In genomic region chr21:41952568-41953248, GRCh38 we compare ENCODE assay signal across 8 cellular contexts. TPM values are rescaled to one million over a fixed set of nuclear protein-coding genes. Genes with fewer than 3 reads are reported as not detected.
A peak's percentile ranks its signal among the peaks of the same experiment; 100 is the strongest.
DNase-seq lines count a peak whose midpoint lies in the region; ATAC-seq and TF ChIP-seq lines count a peak whose summit lies in the region.

No MANE protein-coding gene starts in this region.

- peak overlapping the region in 1 of 2 experiments; percentile 96 for H3K14ac ChIP-seq in mesenchymal stem cell (ENCODE audit: low read length in 2 of 2)

- TF ChIP-seq POLR2A in breast epithelium (IDR thresholded peaks at IDR 0.05): no peak

- H3K9ac ChIP-seq in mesenchymal stem cell (ENCODE audit: low read length): peak overlapping the region; percentile 91

- no peak overlapping the region for H2BK5ac ChIP-seq in mesenchymal stem cell (ENCODE audit: low read depth, low read length, poor library complexity, severe bottlenecking)

- 40% methylated on average over 27 of the region's 30 CpGs for whole genome bisulfite sequencing in mesenchymal stem cell

- H3K27me3 ChIP-seq in breast epithelium: no peaks in the 10 kb centered on the region
- no peaks in the 10 kb centered on the region for H3K27me3 ChIP-seq in mesenchymal stem cell (ENCODE audit: control insufficient read depth in 1 of 2, insufficient read depth in 1 of 2, low read length in 2 of 2)

- CTCF ChIA-PET in AG04449 (lab: Yijun Ruan, JAX): interaction anchor here (0.9 to 1.5 kb wide), 6 partner anchors 9 to 165 kb away, joined by 3 to 8 read pairs (median 4); no protein-coding TSS in a partner anchor

- peak overlapping the region; percentile 32 for H4K8ac ChIP-seq in mesenchymal stem cell (ENCODE audit: low read length)

- H2BK12ac ChIP-seq in mesenchymal stem cell (ENCODE audit: low read length in 2 of 2): peak overlapping the region in 1 of 2 experiments; percentile 69

- no peaks in the 10 kb centered on the region for H3K36me3 ChIP-seq in breast epithelium
- peaks cover 0 to 9% of the 10 kb centered on the region in 2 experiments for H3K36me3 ChIP-seq in mesenchymal stem cell (ENCODE audit: control insufficient read depth in 1 of 2, insufficient read depth in 2 of 2, low read depth in 1 of 2, low read length in 2 of 2)

- H3K9me3 ChIP-seq in breast epithelium: no peaks in the 10 kb centered on the region
- H3K9me3 ChIP-seq in mesenchymal stem cell (ENCODE audit: control insufficient read depth, low read length): no peaks in the 10 kb centered on the region

- H2BK15ac ChIP-seq in mesenchymal stem cell (ENCODE audit: low read depth, poor library complexity, severe bottlenecking): no peak overlapping the region

- H3K23ac ChIP-seq in mesenchymal stem cell (ENCODE audit: low read length in 2 of 2): no peak overlapping the region

- no peak overlapping the region for H2BK120ac ChIP-seq in mesenchymal stem cell (ENCODE audit: low read depth, low read length)

- no peak overlapping the region for H2AK5ac ChIP-seq in mesenchymal stem cell (ENCODE audit: low read length, severe bottlenecking)

- TF ChIP-seq CTCF in AG04449 (IDR thresholded peaks at IDR 0.05; ENCODE audit: insufficient read depth, low read length, missing control alignments): no peak
- no peak for TF ChIP-seq CTCF in breast epithelium (IDR thresholded peaks at IDR 0.05)

- H4K91ac ChIP-seq in mesenchymal stem cell (ENCODE audit: low read length): no peak overlapping the region

- H3K79me1 ChIP-seq in mesenchymal stem cell (replicated peaks; ENCODE audit: low read length, poor library complexity, severe bottlenecking): peaks cover 39% of the 10 kb centered on the region

- H3K4me1 ChIP-seq in breast epithelium (peaks cover 7 to 12% of the 10 kb centered on the region in 2 donors), mesenchymal stem cell (ENCODE audit: control insufficient read depth, insufficient read depth, low read depth, low read length) (peaks cover 55% of the 10 kb centered on the region)

- H3K27ac ChIP-seq in breast epithelium: peak overlapping the region; percentile 74 to 87
- H3K27ac ChIP-seq in mesenchymal stem cell (ENCODE audit: low read length, poor library complexity, severe bottlenecking): no peak overlapping the region

- peak overlapping the region in 1 of 2 experiments; percentile 92 for H3K18ac ChIP-seq in mesenchymal stem cell (ENCODE audit: low read depth in 1 of 2, low read length in 2 of 2)

- DNase-seq in AG04449 (ENCODE audit: low read depth, low spot score) (no peak), HK-2 (ENCODE audit: unreplicated experiment) (peak; percentile 12), breast epithelium (ENCODE audit: low spot score in 2 of 2) (no peak), mesenchymal stem cell (peak; percentile 23), COR-L47 (lab: John Stamatoyannopoulos, UW) (no peak), ureter (ENCODE audit: low spot score) (no peak)

- H3K4me3 ChIP-seq in AG04449 (ENCODE audit: low read depth, low read length): peak overlapping the region; percentile 68
- peak overlapping the region; percentile 73 to 88 (median 83) for H3K4me3 ChIP-seq in breast epithelium
- peak overlapping the region; percentile 82 to 97 for H3K4me3 ChIP-seq in mesenchymal stem cell (ENCODE audit: insufficient read depth in 1 of 2, low read depth in 1 of 2, low read length in 2 of 2)

- no peak for ATAC-seq in HG02870 (IDR thresholded peaks at IDR 0.05; ENCODE audit: unreplicated experiment)
- ATAC-seq in HG03097 (IDR thresholded peaks at IDR 0.05; ENCODE audit: low FRiP score, unreplicated experiment): no peak

- peak overlapping the region; percentile 8 for H2AFZ ChIP-seq in mesenchymal stem cell (ENCODE audit: low read depth, low read length)

- POLR2A ChIA-PET in AG04449 (lab: Yijun Ruan, JAX): no interaction called here

- H3K4me2 ChIP-seq in mesenchymal stem cell (ENCODE audit: low read length, poor library complexity, severe bottlenecking): peak overlapping the region; percentile 86

- peak overlapping the region; percentile 24 to 74 for H3K4ac ChIP-seq in mesenchymal stem cell (ENCODE audit: low read depth in 1 of 2, low read length in 2 of 2)

- intact Hi-C loops in breast epithelium (cut with DNase I; ENCODE audit: low total_unique reads): loop anchor here (1.0 kb wide), 1 partner anchor 32 kb away; no protein-coding TSS in a partner anchor

RNA-seq across cellular contexts. Expression of gene C2CD2, which starts 1.1 kb away (rescaled TPM):
- total RNA-seq in breast epithelium (10 to 100 TPM; 37.0 to 73.8 (median 41.6) TPM), ureter (66.4 TPM)
- 11.4 TPM for polyA plus RNA-seq in mesenchymal stem cell (2013, experiment 1 of 2)
- 11.3 TPM for polyA plus RNA-seq in mesenchymal stem cell (2013, experiment 2 of 2)

RNA-seq across cellular contexts. Expression of gene ZBTB21, which starts 57.5 kb away (rescaled TPM):
- total RNA-seq in breast epithelium (10 to 100 TPM; 15.2 to 18.1 (median 16.1) TPM), ureter (24.5 TPM)
- polyA plus RNA-seq in mesenchymal stem cell (2013, experiment 1 of 2): 9.7 TPM
- 9.5 TPM for polyA plus RNA-seq in mesenchymal stem cell (2013, experiment 2 of 2)

Comparison
In these comparisons a context has a peak if more than half of its experiments do, and no peak if none do; other contexts are left out.
1. DNase-seq: peak in HK-2 (single experiment) and mesenchymal stem cell (single experiment); none in AG04449 (single experiment), breast epithelium (0 of 2), COR-L47 (single experiment) and ureter (single experiment).
2. Peak in every context shown above with its lines, with median percentiles within 50 percentile points of each other: H3K4me3 ChIP-seq.